ENCODE assay signal across 11 cellular contexts in genomic region chr14:50822501-50823042, GRCh38. TPM values are rescaled to one million over a fixed set of nuclear protein-coding genes. Genes with fewer than 3 reads are reported as not detected.
A peak's percentile ranks its signal among the peaks of the same experiment; 100 is the strongest.
DNase-seq lines count a peak whose midpoint lies in the region; ATAC-seq and TF ChIP-seq lines count a peak whose summit lies in the region.
"Had no signal": no experiment of that assay in that cellular context is flagged by ENCODE, and none has a peak within 500 bp of the region (broad histone marks: within the 10 kb centered on the region; RNA-seq: fewer than 3 reads in every experiment).

No MANE protein-coding gene starts in this region.

- peak overlapping the region; percentile 46 for H3K4me3 ChIP-seq in GM12865 (ENCODE audit: low read depth, low read length)
- H3K4me3 ChIP-seq: vagina had no signal

- TF ChIP-seq CTCF in GM12865 (IDR thresholded peaks at IDR 0.05; ENCODE audit: insufficient read depth, low read depth, low read length, missing control alignments) = no peak

- H3K4me1 Mint-ChIP-seq in activated T-cell treated with anti-CD3 and anti-CD28 coated beads, Interleukin-2, amount 50 U/mL, for 24 hours (ENCODE audit: low read depth) = peaks cover 88% of the 10 kb centered on the region
- H3K4me1 Mint-ChIP-seq in naive B cell = peaks cover 82 to 87% (median 86%) of the 10 kb centered on the region in 3 donors

- ATAC-seq in HG03159 (IDR thresholded peaks at IDR 0.05; ENCODE audit: unreplicated experiment) (peak; percentile 40), naive B cell (ENCODE audit: low read depth in 2 of 2) (peak; percentile 37 to 45), GM21528 (IDR thresholded peaks at IDR 0.05; ENCODE audit: low FRiP score, unreplicated experiment) (no peak), HG02623 (IDR thresholded peaks at IDR 0.05; ENCODE audit: unreplicated experiment) (no peak)

- H3K4me3 Mint-ChIP-seq in activated T-cell treated with anti-CD3 and anti-CD28 coated beads, Interleukin-2, amount 50 U/mL, for 24 hours = peak overlapping the region; percentile 69
- H3K4me3 Mint-ChIP-seq in naive B cell = peak overlapping the region; percentile 75 to 91 (median 85)

- H3K27me3 Mint-ChIP-seq in activated T-cell treated with anti-CD3 and anti-CD28 coated beads, Interleukin-2, amount 50 U/mL, for 24 hours = no peaks in the 10 kb centered on the region
- H3K27me3 Mint-ChIP-seq in naive B cell = no peaks in the 10 kb centered on the region

- H3K9me3 Mint-ChIP-seq in activated T-cell treated with anti-CD3 and anti-CD28 coated beads, Interleukin-2, amount 50 U/mL, for 24 hours = no peaks in the 10 kb centered on the region
- no peaks in the 10 kb centered on the region for H3K9me3 Mint-ChIP-seq in naive B cell

- H3K36me3 Mint-ChIP-seq in activated T-cell treated with anti-CD3 and anti-CD28 coated beads, Interleukin-2, amount 50 U/mL, for 24 hours (ENCODE audit: low read depth) = peaks cover 51% of the 10 kb centered on the region
- peaks cover 4 to 6% of the 10 kb centered on the region in 2 donors for H3K36me3 Mint-ChIP-seq in naive B cell

- peak overlapping the region; percentile 94 for H3K27ac Mint-ChIP-seq in activated T-cell treated with anti-CD3 and anti-CD28 coated beads, Interleukin-2, amount 50 U/mL, for 24 hours
- peak overlapping the region; percentile 90 to 98 (median 95) for H3K27ac Mint-ChIP-seq in naive B cell

- peak; percentile 49 for DNase-seq in GM12865 (ENCODE audit: low read depth)
- no peak for DNase-seq in activated T-cell treated with anti-CD3 and anti-CD28 coated beads, Interleukin-2, amount 50 U/mL, for 24 hours
- no peak for DNase-seq in naive B cell
- no peak for DNase-seq in stimulated activated CD4-positive, alpha-beta T cell treated with anti-CD3 and anti-CD28 coated beads, Interleukin-4, amount 100 ng/mL, for 4 hours
- DNase-seq in NCI-H128 (lab: John Stamatoyannopoulos, UW; ENCODE audit: unreplicated experiment) = no peak
- DNase-seq: NCI-H1048; stimulated activated CD4-positive, alpha-beta T cell treated with anti-CD3 and anti-CD28 coated beads, Interleukin-12 subunit alpha, Interleukin-12 subunit beta, amount 100 ng/mL, for 4 hours had no signal

RNA-seq across cellular contexts. Expression of gene NIN, which starts 8.4 kb away (rescaled TPM):
- 100 to 1,000 TPM in 1 of 6 donors, 10 to 100 TPM in 5; 20.2 to 100 (median 51.1) TPM for polyA plus RNA-seq in naive B cell (ENCODE audit: low read depth in 6 of 6)

RNA-seq across cellular contexts. Expression of gene ABHD12B, which starts 49.3 kb away (rescaled TPM):
- not detected for polyA plus RNA-seq in naive B cell (ENCODE audit: low read depth in 6 of 6)

Comparison
In these comparisons a context has a peak if more than half of its experiments do, and no peak if none do; other contexts are left out.
1. ATAC-seq: peak in HG03159 (single experiment) and naive B cell (2 of 2); none in GM21528 (single experiment) and HG02623 (single experiment).